ENCODE assay signal across 10 cellular contexts in the genomic region with DNA sequence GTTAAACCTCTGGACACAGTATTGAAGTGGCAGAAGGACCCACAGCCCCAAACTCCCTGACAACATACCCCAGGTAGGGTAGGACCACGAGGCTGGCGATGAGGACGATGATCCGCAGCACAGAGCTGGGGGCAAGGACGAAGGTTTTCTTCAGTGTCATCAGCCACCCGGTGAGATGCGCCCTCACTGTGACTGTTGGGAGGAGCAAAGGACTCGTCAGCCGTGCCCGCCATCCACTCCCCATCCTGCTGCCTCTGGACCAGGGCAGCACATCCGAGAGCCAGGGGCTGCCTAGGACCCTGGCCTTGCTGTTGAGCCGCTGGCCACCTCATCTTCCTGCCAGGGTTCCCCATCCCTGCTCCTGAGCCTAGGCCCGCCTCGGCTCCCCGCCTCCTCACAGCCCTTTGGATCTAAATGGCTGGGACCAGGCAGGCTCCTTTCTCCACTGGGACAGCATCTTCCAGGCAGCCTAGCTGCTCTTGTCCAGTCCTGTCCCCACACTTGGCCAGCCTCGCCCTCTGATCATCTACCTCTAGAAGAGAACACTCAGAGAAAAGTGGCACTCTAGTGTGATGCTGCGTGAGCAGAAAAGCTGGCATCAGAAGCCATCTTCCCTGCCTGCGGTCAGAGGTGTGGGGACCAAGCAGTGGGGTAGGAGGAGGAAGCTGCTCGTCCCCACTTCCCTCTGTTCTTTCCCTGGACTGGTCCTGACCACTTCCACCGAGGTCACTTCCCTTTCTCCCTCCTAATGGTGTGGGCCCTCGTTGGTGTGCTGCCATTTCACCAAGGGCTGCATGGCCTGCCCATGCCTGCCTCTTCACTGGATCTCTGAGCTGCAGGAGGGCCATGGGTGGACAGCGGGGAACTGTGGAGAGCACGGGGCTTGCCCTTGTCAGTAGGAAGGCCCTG. TPM values are rescaled to one million over a fixed set of nuclear protein-coding genes. Genes with fewer than 3 reads are reported as not detected.
DNase-seq lines count a peak whose midpoint lies in the region; ATAC-seq and TF ChIP-seq lines count a peak whose summit lies in the region.
"Had no signal": no experiment of that assay in that cellular context is flagged by ENCODE, and none has a peak within 500 bp of the region (broad histone marks: within the 10 kb centered on the region; RNA-seq: fewer than 3 reads in every experiment).

No MANE protein-coding gene starts in this region.

- H3K36me3 Mint-ChIP-seq in stimulated activated naive CD8-positive, alpha-beta T cell treated with anti-CD3 and anti-CD28 coated beads, Interleukin-15, Interleukin-2, amounts not matched to agents 100 ng/mL and 50 ng/mL, for 24 hours (ENCODE audit: low read depth), result peaks cover 64% of the 10 kb centered on the region
- peaks cover 64% of the 10 kb centered on the region for H3K36me3 Mint-ChIP-seq in activated CD8-positive, alpha-beta memory T cell treated with anti-CD3 and anti-CD28 coated beads, Interleukin-2, amount 10 ng/mL, durations not matched to agents 7 days and 5 days
- H3K36me3 Mint-ChIP-seq in osteocyte (ENCODE audit: unreplicated experiment), result peaks cover 50% of the 10 kb centered on the region

- H3K27ac Mint-ChIP-seq in stimulated activated naive CD8-positive, alpha-beta T cell treated with anti-CD3 and anti-CD28 coated beads, Interleukin-15, Interleukin-2, amounts not matched to agents 100 ng/mL and 50 ng/mL, for 24 hours, result peak overlapping the region; percentile 63
- H3K27ac Mint-ChIP-seq in activated CD8-positive, alpha-beta memory T cell treated with anti-CD3 and anti-CD28 coated beads, Interleukin-2, amount 10 ng/mL, durations not matched to agents 7 days and 5 days, result peak overlapping the region; percentile 47
- H3K27ac Mint-ChIP-seq in osteocyte (ENCODE audit: unreplicated experiment), result no peak overlapping the region

- DNase-seq in stimulated activated naive CD8-positive, alpha-beta T cell treated with anti-CD3 and anti-CD28 coated beads, Interleukin-15, Interleukin-2, amounts not matched to agents 100 U/mL and 50 U/mL, for 24 hours, result no peak
- no peak for DNase-seq in activated CD8-positive, alpha-beta memory T cell treated with anti-CD3 and anti-CD28 coated beads, Interleukin-2, amount 10 ng/mL, durations not matched to agents 7 days and 5 days
- no peak for DNase-seq in left lobe of liver (ENCODE audit: low spot score)
- no peak for DNase-seq in NCI-H774 (lab: John Stamatoyannopoulos, UW)
- no peak for DNase-seq in osteocyte (ENCODE audit: extremely low spot score, unreplicated experiment)
- DNase-seq in kidney glomerular epithelial cell (lab: John Stamatoyannopoulos, UW), result no peak
- DNase-seq in omental fat pad (ENCODE audit: low spot score), result no peak
- DNase-seq: effector CD8-positive, alpha-beta T cell; ovary had no signal

- CTCF ChIA-PET in activated CD8-positive, alpha-beta memory T cell treated with anti-CD3 and anti-CD28 coated beads, Interleukin-2, amount 10 ng/mL, durations not matched to agents 7 days and 5 days (lab: Charles Lee), result no interaction called here

- no peaks in the 10 kb centered on the region for H3K27me3 Mint-ChIP-seq in stimulated activated naive CD8-positive, alpha-beta T cell treated with anti-CD3 and anti-CD28 coated beads, Interleukin-15, Interleukin-2, amounts not matched to agents 100 ng/mL and 50 ng/mL, for 24 hours
- H3K27me3 Mint-ChIP-seq in activated CD8-positive, alpha-beta memory T cell treated with anti-CD3 and anti-CD28 coated beads, Interleukin-2, amount 10 ng/mL, durations not matched to agents 7 days and 5 days, result no peaks in the 10 kb centered on the region
- no peaks in the 10 kb centered on the region for H3K27me3 Mint-ChIP-seq in osteocyte (ENCODE audit: unreplicated experiment)

- no peak for ATAC-seq in stimulated activated naive CD8-positive, alpha-beta T cell treated with anti-CD3 and anti-CD28 coated beads, Interleukin-15, Interleukin-2, amounts not matched to agents 100 U/mL and 50 U/mL, for 24 hours
- ATAC-seq in activated CD8-positive, alpha-beta memory T cell treated with anti-CD3 and anti-CD28 coated beads, Interleukin-2, amount 10 ng/mL, durations not matched to agents 7 days and 5 days, result no peak
- ATAC-seq in left lobe of liver, result peak; percentile 5
- no peak for ATAC-seq in omental fat pad (ENCODE audit: low FRiP score)

- peaks cover 7% of the 10 kb centered on the region for H3K4me1 Mint-ChIP-seq in stimulated activated naive CD8-positive, alpha-beta T cell treated with anti-CD3 and anti-CD28 coated beads, Interleukin-15, Interleukin-2, amounts not matched to agents 100 ng/mL and 50 ng/mL, for 24 hours (ENCODE audit: low read depth)
- H3K4me1 Mint-ChIP-seq in activated CD8-positive, alpha-beta memory T cell treated with anti-CD3 and anti-CD28 coated beads, Interleukin-2, amount 10 ng/mL, durations not matched to agents 7 days and 5 days, result peaks cover 8% of the 10 kb centered on the region
- no peaks in the 10 kb centered on the region for H3K4me1 Mint-ChIP-seq in osteocyte (ENCODE audit: unreplicated experiment)

- H3K9me3 Mint-ChIP-seq in stimulated activated naive CD8-positive, alpha-beta T cell treated with anti-CD3 and anti-CD28 coated beads, Interleukin-15, Interleukin-2, amounts not matched to agents 100 ng/mL and 50 ng/mL, for 24 hours, result no peaks in the 10 kb centered on the region
- H3K9me3 Mint-ChIP-seq in activated CD8-positive, alpha-beta memory T cell treated with anti-CD3 and anti-CD28 coated beads, Interleukin-2, amount 10 ng/mL, durations not matched to agents 7 days and 5 days (ENCODE audit: low read depth), result no peaks in the 10 kb centered on the region
- H3K9me3 Mint-ChIP-seq in osteocyte (ENCODE audit: unreplicated experiment), result no peaks in the 10 kb centered on the region

- H3K4me3 Mint-ChIP-seq in stimulated activated naive CD8-positive, alpha-beta T cell treated with anti-CD3 and anti-CD28 coated beads, Interleukin-15, Interleukin-2, amounts not matched to agents 100 ng/mL and 50 ng/mL, for 24 hours, result no peak overlapping the region
- H3K4me3 Mint-ChIP-seq in activated CD8-positive, alpha-beta memory T cell treated with anti-CD3 and anti-CD28 coated beads, Interleukin-2, amount 10 ng/mL, durations not matched to agents 7 days and 5 days, result no peak overlapping the region
- H3K4me3 Mint-ChIP-seq in osteocyte (ENCODE audit: unreplicated experiment), result no peak overlapping the region

- TF ChIP-seq CTCF in osteocyte (IDR thresholded peaks at IDR 0.05), result no peak
- TF ChIP-seq CTCF in omental fat pad (IDR thresholded peaks at IDR 0.05), result no peak

RNA-seq across cellular contexts. Expression of a gene that starts 49.2 kb away (rescaled TPM):
- 100 to 1,000 TPM in 1 of 2 experiments, 10 to 100 TPM in 1; 87.8 to 123 TPM for total RNA-seq in activated CD8-positive, alpha-beta memory T cell treated with anti-CD3 and anti-CD28 coated beads, Interleukin-2, amount 10 ng/mL, durations not matched to agents 7 days and 5 days
- total RNA-seq in left lobe of liver (32.1 TPM), osteocyte (23.6 and 30.2 TPM in 2 replicates), omental fat pad (10 to 100 TPM; 28.3 to 55.0 (median 30.3) TPM)
